Comparison of ENCODE assay signal across 20 cellular contexts in genomic region chr3:25266677-25267076, GRCh38.
A peak's percentile ranks its signal among the peaks of the same experiment; 100 is the strongest.
DNase-seq lines count a peak whose midpoint lies in the region; FAIRE-seq and TF ChIP-seq lines count a peak whose summit lies in the region.
"Had no signal": no experiment of that assay in that cellular context is flagged by ENCODE, and none has a peak within 500 bp of the region (broad histone marks: within the 10 kb centered on the region; RNA-seq: fewer than 3 reads in every experiment).

No MANE protein-coding gene starts in this region.

- TF ChIP-seq EP300 in suprapubic skin (IDR thresholded peaks at IDR 0.05), result no peak

- no peak for DNase-seq in astrocyte (ENCODE audit: low read depth)
- DNase-seq in hepatocyte (ENCODE audit: low spot score), result no peak
- no peak for DNase-seq in osteocyte (ENCODE audit: extremely low spot score, unreplicated experiment)
- DNase-seq in suprapubic skin (ENCODE audit: low spot score in 2 of 2), result no peak
- no peak for DNase-seq in hippocampal formation (lab: John Stamatoyannopoulos, UW)
- no peak for DNase-seq in T-helper 2 cell treated with Interferon-gamma antibody and Interleukin-4, amounts not matched to agents 5 μg/mL and 100 μg/mL, for 36 hours (ENCODE audit: low spot score)
- DNase-seq in NCI-H1092 treated with DMSO at 0.1 percent for 48 hours (lab: John Stamatoyannopoulos, UW), result no peak
- DNase-seq: CD4-positive, alpha-beta memory T cell; DMS153; GOT3; NCI-H1417; NCI-H187; NCI-H2107; NCI-H510A treated with DMSO at 0.1 percent for 48 hours; NCI-H774; OCI-M1; SHP77 had no signal

- H3K4me1 Mint-ChIP-seq in astrocyte (ENCODE audit: low read depth, unreplicated experiment) (no peaks in the 10 kb centered on the region), osteocyte (ENCODE audit: unreplicated experiment) (peaks cover 38% of the 10 kb centered on the region)
- no peaks in the 10 kb centered on the region for H3K4me1 Mint-ChIP-seq in T-helper 2 cell treated with Interferon-gamma antibody and Interleukin-4, amounts not matched to agents 5 μg/mL and 100 μg/mL, for 36 hours (ENCODE audit: low read depth)
- H3K4me1 Mint-ChIP-seq: CD4-positive, alpha-beta memory T cell had no signal

- TF ChIP-seq CTCF in Loucy (conservative IDR thresholded peaks at IDR 0.05; ENCODE audit: low read length), result no peak
- TF ChIP-seq CTCF in astrocyte (IDR thresholded peaks at IDR 0.05; ENCODE audit: insufficient read depth, low read depth, low read length), result no peak
- no peak for TF ChIP-seq CTCF in hepatocyte (IDR thresholded peaks at IDR 0.05; ENCODE audit: poor library complexity)
- TF ChIP-seq CTCF in osteocyte (IDR thresholded peaks at IDR 0.05), result no peak
- no peak for TF ChIP-seq CTCF in suprapubic skin (IDR thresholded peaks at IDR 0.05)

- H3K36me3 Mint-ChIP-seq in astrocyte (ENCODE audit: low read depth, unreplicated experiment) (no peaks in the 10 kb centered on the region), osteocyte (ENCODE audit: unreplicated experiment) (no peaks in the 10 kb centered on the region)
- H3K36me3 Mint-ChIP-seq in T-helper 2 cell treated with Interferon-gamma antibody and Interleukin-4, amounts not matched to agents 5 μg/mL and 100 μg/mL, for 36 hours (ENCODE audit: low read depth), result no peaks in the 10 kb centered on the region
- H3K36me3 Mint-ChIP-seq: CD4-positive, alpha-beta memory T cell had no signal

- H3K4me2 ChIP-seq in Loucy (ENCODE audit: low read depth, low read length, poor library complexity, severe bottlenecking) (no peak overlapping the region), astrocyte (ENCODE audit: low read length) (no peak overlapping the region), hepatocyte (no peak overlapping the region)
- H3K4me2 ChIP-seq: A549 had no signal

- FAIRE-seq in astrocyte (lab: Jason Lieb, UNC), result no peak
- FAIRE-seq: A549, GM12878 had no signal

- H3K9ac ChIP-seq in Loucy (ENCODE audit: low read depth, low read length, poor library complexity, severe bottlenecking) (no peak overlapping the region), astrocyte (ENCODE audit: low read length) (no peak overlapping the region)

- H3K27ac ChIP-seq in astrocyte (ENCODE audit: low read depth, low read length) (no peak overlapping the region), hepatocyte (peak overlapping the region; percentile 33), suprapubic skin (no peak overlapping the region)
- H3K27ac ChIP-seq: A549 had no signal

- peaks cover 2% of the 10 kb centered on the region for H3K9me3 Mint-ChIP-seq in astrocyte (ENCODE audit: unreplicated experiment)
- peaks cover 10% of the 10 kb centered on the region for H3K9me3 Mint-ChIP-seq in osteocyte (ENCODE audit: unreplicated experiment)
- peaks cover 3% of the 10 kb centered on the region for H3K9me3 Mint-ChIP-seq in T-helper 2 cell treated with Interferon-gamma antibody and Interleukin-4, amounts not matched to agents 5 μg/mL and 100 μg/mL, for 36 hours

- peaks cover 20% of the 10 kb centered on the region for H3K4me1 ChIP-seq in Loucy (ENCODE audit: insufficient read depth, low read length, poor library complexity, severe bottlenecking)
- no peaks in the 10 kb centered on the region for H3K4me1 ChIP-seq in astrocyte (ENCODE audit: insufficient read depth, low read length)
- peaks cover 4% of the 10 kb centered on the region for H3K4me1 ChIP-seq in hepatocyte (ENCODE audit: insufficient read depth)
- no peaks in the 10 kb centered on the region for H3K4me1 ChIP-seq in suprapubic skin
- H3K4me1 ChIP-seq: A549 had no signal

- H4K20me1 ChIP-seq in Loucy (ENCODE audit: insufficient read depth, low read length, poor library complexity, severe bottlenecking), result no peaks in the 10 kb centered on the region
- H4K20me1 ChIP-seq in astrocyte (ENCODE audit: insufficient read depth, low read length), result no peaks in the 10 kb centered on the region
- no peaks in the 10 kb centered on the region for H4K20me1 ChIP-seq in hepatocyte (ENCODE audit: insufficient read depth, poor library complexity, severe bottlenecking)

- H3K4me3 Mint-ChIP-seq in astrocyte (ENCODE audit: unreplicated experiment), result no peak overlapping the region
- no peak overlapping the region for H3K4me3 Mint-ChIP-seq in osteocyte (ENCODE audit: unreplicated experiment)
- H3K4me3 Mint-ChIP-seq in T-helper 2 cell treated with Interferon-gamma antibody and Interleukin-4, amounts not matched to agents 5 μg/mL and 100 μg/mL, for 36 hours, result no peak overlapping the region
- H3K4me3 Mint-ChIP-seq: CD4-positive, alpha-beta memory T cell had no signal

- H3K27me3 Mint-ChIP-seq in astrocyte (ENCODE audit: low read depth, unreplicated experiment) (peaks cover 2% of the 10 kb centered on the region), osteocyte (ENCODE audit: unreplicated experiment) (no peaks in the 10 kb centered on the region)
- no peaks in the 10 kb centered on the region for H3K27me3 Mint-ChIP-seq in T-helper 2 cell treated with Interferon-gamma antibody and Interleukin-4, amounts not matched to agents 5 μg/mL and 100 μg/mL, for 36 hours (ENCODE audit: low read depth)
- H3K27me3 Mint-ChIP-seq: CD4-positive, alpha-beta memory T cell had no signal

- H2AFZ ChIP-seq in Loucy (ENCODE audit: low read length), result peak overlapping the region; percentile 19; the same call in 1 of the 2 replicates
- H2AFZ ChIP-seq in astrocyte (ENCODE audit: low read depth, low read length), result no peak overlapping the region
- no peak overlapping the region for H2AFZ ChIP-seq in hepatocyte

- H3F3A ChIP-seq in Loucy (ENCODE audit: low read depth), result no peaks in the 10 kb centered on the region

- no peaks in the 10 kb centered on the region for H3K27me3 ChIP-seq in Loucy (ENCODE audit: insufficient read depth, low read length, poor library complexity, severe bottlenecking)
- no peaks in the 10 kb centered on the region for H3K27me3 ChIP-seq in astrocyte (ENCODE audit: insufficient read depth, low read length)
- H3K27me3 ChIP-seq in hepatocyte, result no peaks in the 10 kb centered on the region
- H3K27me3 ChIP-seq in suprapubic skin, result no peaks in the 10 kb centered on the region

- TF ChIP-seq POLR2A in suprapubic skin (IDR thresholded peaks at IDR 0.05), result no peak

- H3K27ac Mint-ChIP-seq in astrocyte (ENCODE audit: unreplicated experiment) (peak overlapping the region; percentile 43), osteocyte (ENCODE audit: unreplicated experiment) (peak overlapping the region; percentile 65)
- H3K27ac Mint-ChIP-seq in T-helper 2 cell treated with Interferon-gamma antibody and Interleukin-4, amounts not matched to agents 5 μg/mL and 100 μg/mL, for 36 hours, result no peak overlapping the region
- H3K27ac Mint-ChIP-seq: CD4-positive, alpha-beta memory T cell had no signal

- no peaks in the 10 kb centered on the region for H3K79me2 ChIP-seq in Loucy (ENCODE audit: insufficient read depth, low read length)
- no peaks in the 10 kb centered on the region for H3K79me2 ChIP-seq in astrocyte (ENCODE audit: insufficient read depth, low read length)
- H3K79me2 ChIP-seq in hepatocyte, result no peaks in the 10 kb centered on the region

- H3K4me3 ChIP-seq in Loucy (ENCODE audit: low read length, poor library complexity, severe bottlenecking) (no peak overlapping the region), astrocyte (ENCODE audit: insufficient read depth, low read depth, low read length) (no peak overlapping the region), hepatocyte (no peak overlapping the region), suprapubic skin (no peak overlapping the region)
- H3K4me3 ChIP-seq: A549, GM12878 had no signal

- H3K9me3 ChIP-seq in Loucy (ENCODE audit: insufficient read depth, low read depth, low read length), result no peaks in the 10 kb centered on the region
- no peaks in the 10 kb centered on the region for H3K9me3 ChIP-seq in astrocyte (ENCODE audit: insufficient read depth, low read depth, low read length)
- H3K9me3 ChIP-seq in hepatocyte (ENCODE audit: low read depth), result no peaks in the 10 kb centered on the region
- no peaks in the 10 kb centered on the region for H3K9me3 ChIP-seq in suprapubic skin
- H3K9me3 ChIP-seq: A549 had no signal

- WGBS in hepatocyte (ENCODE audit: low lambda C conversion rate, missing lambda C conversion rate), result 83% methylated on average over 1 of the region's 1 CpG
- 47% methylated on average over 1 of the region's 1 CpG for WGBS in suprapubic skin

- H3K9me2 ChIP-seq in Loucy (replicated peaks; ENCODE audit: low read depth, low read length) (no peaks in the 10 kb centered on the region), hepatocyte (replicated peaks; ENCODE audit: insufficient read depth) (no peaks in the 10 kb centered on the region)

- H3K36me3 ChIP-seq in Loucy (ENCODE audit: insufficient read depth, low read length), result no peaks in the 10 kb centered on the region
- no peaks in the 10 kb centered on the region for H3K36me3 ChIP-seq in astrocyte (ENCODE audit: insufficient read depth, low read length)
- H3K36me3 ChIP-seq in hepatocyte (replicated peaks; ENCODE audit: insufficient read depth, low read depth), result no peaks in the 10 kb centered on the region
- H3K36me3 ChIP-seq in suprapubic skin, result no peaks in the 10 kb centered on the region
